In the genomic region with DNA sequence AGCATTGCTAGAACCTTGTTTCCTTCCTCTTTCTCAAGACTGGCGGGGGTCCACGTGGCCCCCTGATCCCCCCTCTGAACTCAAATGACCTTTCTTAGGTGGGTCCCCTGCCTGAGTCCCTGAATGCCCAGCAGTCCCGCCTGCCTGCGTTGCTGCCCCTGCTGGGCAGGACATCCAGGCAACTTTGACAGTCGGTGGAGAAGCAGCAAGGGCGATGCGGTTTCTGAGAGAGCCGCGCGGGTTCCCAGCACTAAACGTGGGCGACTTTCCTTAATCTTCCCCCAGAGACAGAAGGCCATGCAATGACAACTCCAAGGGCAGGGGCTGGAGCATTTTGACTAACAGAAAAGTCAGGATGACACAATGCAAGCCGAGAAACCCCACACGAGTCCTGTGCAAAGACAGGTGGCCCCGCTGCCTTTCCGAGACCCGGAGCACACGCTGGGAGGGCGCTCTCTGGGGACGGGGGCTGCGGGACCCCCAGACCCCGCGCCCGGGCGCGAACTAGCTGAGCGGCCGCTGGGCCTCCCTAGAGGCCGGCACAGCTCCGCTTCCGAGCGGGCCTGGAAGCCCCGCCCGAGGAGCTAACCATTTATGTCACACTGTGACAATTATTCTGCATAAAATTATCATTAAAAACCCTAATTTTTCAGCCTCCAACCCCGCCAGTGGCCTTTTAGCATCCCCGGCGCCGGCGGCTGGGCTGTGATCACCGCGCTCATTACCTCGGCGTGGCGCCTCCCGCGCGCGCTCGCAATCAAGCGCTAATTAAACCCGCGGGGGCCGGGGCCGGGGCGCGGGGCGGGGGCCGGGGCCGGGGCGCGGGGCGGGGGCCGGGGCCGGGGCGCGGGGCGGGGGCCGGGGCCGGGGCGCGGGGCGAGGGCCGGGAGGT, we compare ENCODE assay signal across 13 cellular contexts. TPM values are rescaled to one million over a fixed set of nuclear protein-coding genes. Genes with fewer than 3 reads are reported as not detected.
DNase-seq lines count a peak whose midpoint lies in the region; ATAC-seq and TF ChIP-seq lines count a peak whose summit lies in the region.
"Had no signal": no experiment of that assay in that cellular context is flagged by ENCODE, and none has a peak within 500 bp of the region (broad histone marks: within the 10 kb centered on the region; RNA-seq: fewer than 3 reads in every experiment).

No MANE protein-coding gene starts in this region.

- TF ChIP-seq POLR2A in stomach (IDR thresholded peaks at IDR 0.05) = no peak

- intact Hi-C loops in stomach (cut with DNase I; ENCODE audit: low total_unique reads) = no loop called here

- H3K4me3 ChIP-seq in coronary artery = peak overlapping the region; percentile 45
- H3K4me3 ChIP-seq in stomach = peak overlapping the region; percentile 3 to 36 (median 19)

- WGBS in stomach, 5 donors = 2 to 8% (median 5%) methylated on average over 22 to 65 of the region's 73 CpGs

- H3K36me3 ChIP-seq in stomach = no peaks in the 10 kb centered on the region

- H3K27me3 ChIP-seq in stomach = peaks cover 8 to 81% (median 57%) of the 10 kb centered on the region in 3 donors

- peak; percentile 51 for DNase-seq in DMS 273 (lab: John Stamatoyannopoulos, UW; ENCODE audit: unreplicated experiment)
- DNase-seq in DMS 273 treated with DMSO at 0.1 percent for 48 hours (lab: John Stamatoyannopoulos, UW) = no peak
- DNase-seq in coronary artery (ENCODE audit: low spot score) = no peak
- DNase-seq in left kidney (ENCODE audit: low read depth, low spot score) = peak; percentile 38
- DNase-seq in stomach = no peak
- DNase-seq in cortex of kidney (lab: John Stamatoyannopoulos, UW) = no peak
- DNase-seq: NCI-H446; stimulated activated CD4-positive, alpha-beta T cell treated with anti-CD3 and anti-CD28 coated beads, Interleukin-4, amount 100 ng/mL, for 24 hours; stimulated activated naive CD8-positive, alpha-beta T cell treated with anti-CD3 and anti-CD28 coated beads, Interleukin-15, amount 100 ng/mL, for 72 hours had no signal

- no peak overlapping the region for H3K27ac ChIP-seq in coronary artery
- H3K27ac ChIP-seq in stomach = no peak overlapping the region

- TF ChIP-seq EP300 in stomach (IDR thresholded peaks at IDR 0.05) = no peak

- peaks cover 0 to 25% (median 22%) of the 10 kb centered on the region in 4 donors for H3K9me3 ChIP-seq in stomach

- TF ChIP-seq CTCF in coronary artery (IDR thresholded peaks at IDR 0.05) (no peak), stomach (IDR thresholded peaks at IDR 0.05) (no peak)

- ATAC-seq in GM21390 (IDR thresholded peaks at IDR 0.05; ENCODE audit: unreplicated experiment) (no peak), GM21367 (IDR thresholded peaks at IDR 0.05; ENCODE audit: unreplicated experiment) (no peak)
- ATAC-seq: esophagus mucosa had no signal

- peaks cover 7 to 16% (median 12%) of the 10 kb centered on the region in 4 donors for H3K4me1 ChIP-seq in stomach

RNA-seq across cellular contexts. Expression of a gene that starts 27.4 kb away (rescaled TPM):
- total RNA-seq in stomach = not detected
- not detected for polyA plus RNA-seq in stomach
- total RNA-seq: A172, esophagus mucosa had no signal

Comparison
In these comparisons a context has a peak if more than half of its experiments do, and no peak if none do; other contexts are left out.
1. DNase-seq: peak in DMS 273 (single experiment) and left kidney (single experiment); none in DMS 273 treated with DMSO at 0.1 percent for 48 hours (single experiment), coronary artery (single experiment), stomach (single experiment) and cortex of kidney (single experiment).